Comparison of ENCODE assay signal across 11 cellular contexts in the genomic region with DNA sequence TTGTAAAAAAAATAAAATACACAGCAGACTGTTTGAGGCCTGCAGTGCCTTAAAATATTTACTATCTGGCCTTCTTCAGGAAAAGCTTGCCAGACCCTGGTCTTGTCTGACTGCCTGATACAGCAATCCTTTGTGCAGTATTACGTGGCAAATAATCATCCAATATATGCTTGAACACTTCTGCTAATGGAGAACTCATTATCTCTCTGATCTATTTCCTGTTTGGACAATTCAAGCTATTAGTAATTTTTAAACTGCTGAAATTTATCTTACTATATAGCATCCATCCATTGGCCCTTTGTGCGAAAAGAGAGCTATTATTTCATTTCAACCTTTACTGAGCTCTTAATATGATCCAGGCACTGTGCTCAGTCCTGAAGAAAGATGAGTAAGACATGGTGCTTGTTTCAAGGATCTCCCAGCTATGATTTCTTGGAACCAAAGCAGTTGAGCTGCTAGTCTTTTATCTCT. TPM values are rescaled to one million over a fixed set of nuclear protein-coding genes. Genes with fewer than 3 reads are reported as not detected.
DNase-seq lines count a peak whose midpoint lies in the region; ATAC-seq, FAIRE-seq and TF ChIP-seq lines count a peak whose summit lies in the region.
"Had no signal": no experiment of that assay in that cellular context is flagged by ENCODE, and none has a peak within 500 bp of the region (broad histone marks: within the 10 kb centered on the region; RNA-seq: fewer than 3 reads in every experiment).

No MANE protein-coding gene starts in this region.

- no peaks in the 10 kb centered on the region for H3K9me3 Mint-ChIP-seq in activated naive CD8-positive, alpha-beta T cell treated with anti-CD3 and anti-CD28 coated beads for 36 hours

- intact Hi-C loops in lower leg skin (cut with DNase I; ENCODE audit: low total_unique reads): no loop called here

- no peak for TF ChIP-seq RAD21 in A549 (conservative IDR thresholded peaks at IDR 0.05 in 1 of 2, IDR thresholded peaks at IDR 0.05 in 1 of 2)

- FAIRE-seq in A549 (lab: Jason Lieb, UNC): no peak
- FAIRE-seq in keratinocyte (lab: Jason Lieb, UNC): no peak

- H3K4me2 ChIP-seq in A549 (peak overlapping the region; percentile 79), keratinocyte (ENCODE audit: control insufficient read depth, extremely low read depth, insufficient read depth, low read depth, low read length) (peak overlapping the region; percentile 69)

- H3K9me1 ChIP-seq in keratinocyte (ENCODE audit: control insufficient read depth, extremely low read depth, insufficient read depth, low read length): no peaks in the 10 kb centered on the region

- H2AFZ ChIP-seq in keratinocyte (ENCODE audit: control insufficient read depth, low read length): no peak overlapping the region

- no peak overlapping the region for H3K4me3 ChIP-seq in A549
- peak overlapping the region; percentile 6; the same call in 1 of the 2 replicates for H3K4me3 ChIP-seq in GM12865 (ENCODE audit: low read depth, low read length)
- peak overlapping the region in 2 of 3 experiments; percentile 13 to 37 for H3K4me3 ChIP-seq in keratinocyte (ENCODE audit: control insufficient read depth in 2 of 3, extremely low read depth in 1 of 3, insufficient read depth in 2 of 3, low read depth in 1 of 3, low read length in 3 of 3)
- H3K4me3 ChIP-seq in BE2C (ENCODE audit: low read depth, low read length): no peak overlapping the region
- no peak overlapping the region for H3K4me3 ChIP-seq in lower leg skin (ENCODE audit: low read depth, poor library complexity, severe bottlenecking)
- H3K4me3 ChIP-seq: testis had no signal

- H3K27me3 Mint-ChIP-seq in activated naive CD8-positive, alpha-beta T cell treated with anti-CD3 and anti-CD28 coated beads for 36 hours: no peaks in the 10 kb centered on the region

- H3K36me3 ChIP-seq in keratinocyte (ENCODE audit: control insufficient read depth in 2 of 2, extremely low read depth in 1 of 2, insufficient read depth in 2 of 2, low read length in 2 of 2) (peaks cover 2 to 5% of the 10 kb centered on the region in 2 experiments), BE2C (no peaks in the 10 kb centered on the region)

- CTCF ChIA-PET in A549 (lab: Yijun Ruan, JAX): interaction anchor here (0.7 to 1.4 kb wide), 8 partner anchors 9 to 133 kb away, joined by 3 to 6 read pairs (median 5); no protein-coding TSS in a partner anchor

- H3K27me3 ChIP-seq in keratinocyte (ENCODE audit: control insufficient read depth, extremely low read depth, insufficient read depth, low read length): no peaks in the 10 kb centered on the region
- H3K27me3 ChIP-seq in BE2C: no peaks in the 10 kb centered on the region
- H3K27me3 ChIP-seq: testis had no signal

- H3K36me3 Mint-ChIP-seq in activated naive CD8-positive, alpha-beta T cell treated with anti-CD3 and anti-CD28 coated beads for 36 hours: peaks cover 48% of the 10 kb centered on the region

- TF ChIP-seq EP300 in A549 (IDR thresholded peaks at IDR 0.05): no peak

- no peak overlapping the region for H3K4me3 Mint-ChIP-seq in activated naive CD8-positive, alpha-beta T cell treated with anti-CD3 and anti-CD28 coated beads for 36 hours

- H3K4me1 ChIP-seq in A549 (peaks cover 46% of the 10 kb centered on the region), keratinocyte (ENCODE audit: control insufficient read depth, extremely low read depth, insufficient read depth, low read length) (peaks cover 51% of the 10 kb centered on the region), BE2C (no peaks in the 10 kb centered on the region)
- H3K4me1 ChIP-seq: testis had no signal

- POLR2A ChIA-PET in A549 (lab: Yijun Ruan, JAX): interaction anchor here (0.7 to 2.7 kb wide), 3 partner anchors 11 to 192 kb away, joined by 3 to 29 read pairs (median 3); a partner anchor contains a TSS

- dilution Hi-C loops in keratinocyte (cut with MboI; ENCODE audit: extremely low pct_ligation_motif_present, low sequenced_read_pairs): no loop called here

- H3K27ac Mint-ChIP-seq in activated naive CD8-positive, alpha-beta T cell treated with anti-CD3 and anti-CD28 coated beads for 36 hours: peak overlapping the region; percentile 35

- whole genome bisulfite sequencing in A549 (ENCODE audit: missing lambda C conversion rate): 93% methylated on average over 2 of the region's 2 CpGs
- WGBS in lower leg skin, 2 donors: 55 to 62% methylated on average over 2 of the region's 2 CpGs

- H3K27ac ChIP-seq in A549 (peak overlapping the region; percentile 73 to 85), keratinocyte (ENCODE audit: control insufficient read depth, insufficient read depth, low read length) (peak overlapping the region; percentile 85)

- no peaks in the 10 kb centered on the region for H3K9me3 ChIP-seq in A549
- H3K9me3 ChIP-seq in keratinocyte (ENCODE audit: control insufficient read depth, low read depth, low read length): no peaks in the 10 kb centered on the region
- no peaks in the 10 kb centered on the region for H3K9me3 ChIP-seq in BE2C
- H3K9me3 ChIP-seq: testis had no signal

- no peak for TF ChIP-seq POLR2A in A549 (IDR thresholded peaks at IDR 0.05; ENCODE audit: low read length)
- no peak for TF ChIP-seq POLR2A in lower leg skin (IDR thresholded peaks at IDR 0.05)

- DNase-seq in A549 (ENCODE audit: low read depth in 1 of 2, low spot score in 1 of 2) (no peak), GM12865 (ENCODE audit: low read depth) (no peak), keratinocyte (ENCODE audit: low read depth, low spot score) (no peak), BE2C (no peak), NCI-H226 (no peak), lower leg skin (ENCODE audit: low spot score in 2 of 2) (no peak)
- no peak for DNase-seq in activated naive CD8-positive, alpha-beta T cell treated with anti-CD3 and anti-CD28 coated beads for 36 hours
- no peak for DNase-seq in stimulated activated naive CD4-positive, alpha-beta T cell (lab: John Stamatoyannopoulos, UW)
- DNase-seq: effector CD4-positive, alpha-beta T cell; NCI-H1092; testis had no signal

- peaks cover 14% of the 10 kb centered on the region for H3K79me2 ChIP-seq in keratinocyte (ENCODE audit: control insufficient read depth, insufficient read depth, low read length)

- H3K9ac ChIP-seq in keratinocyte (ENCODE audit: control insufficient read depth, extremely low read depth, insufficient read depth, low read length): peak overlapping the region; percentile 72

- TF ChIP-seq CTCF in A549 (IDR thresholded peaks at IDR 0.05) (no peak), GM12865 (IDR thresholded peaks at IDR 0.05; ENCODE audit: insufficient read depth, low read depth, low read length, missing control alignments) (no peak), keratinocyte (optimal IDR thresholded peaks at IDR 0.05 in 1 of 3, IDR thresholded peaks at IDR 0.05 in 1 of 3, conservative IDR thresholded peaks at IDR 0.05 in 1 of 3; ENCODE audit: extremely low read depth in 1 of 3, insufficient read depth in 2 of 3, low read length in 3 of 3) (no peak), BE2C (IDR thresholded peaks at IDR 0.05; ENCODE audit: low read depth, low read length) (no peak), lower leg skin (IDR thresholded peaks at IDR 0.05) (no peak)

- H3K4me1 Mint-ChIP-seq in activated naive CD8-positive, alpha-beta T cell treated with anti-CD3 and anti-CD28 coated beads for 36 hours: peaks cover 53% of the 10 kb centered on the region

- ATAC-seq in A549: peak in 1 of 2 experiments; percentile 13; a peak in 2 of 6 replicates

- no peaks in the 10 kb centered on the region for H4K20me1 ChIP-seq in keratinocyte (ENCODE audit: control insufficient read depth, extremely low read depth, insufficient read depth, low read length)

TF ChIP-seq in A549, 52 proteins besides CTCF, POLR2A, EP300 and RAD21:
- TF ChIP-seq PHF8 (IDR thresholded peaks at IDR 0.05; ENCODE audit: borderline replicate concordance, low read depth) (no peak), ESRRA (IDR thresholded peaks at IDR 0.05; ENCODE audit: borderline replicate concordance, low read length) (no peak)

RNA-seq across cellular contexts. Expression of a gene that starts 15.9 kb away (rescaled TPM):
- polyA plus RNA-seq in A549 (2011; rRNA removed): 30.2 and 41.2 TPM in 2 replicates
- 16.3 and 18.7 TPM in 2 replicates for polyA plus RNA-seq in A549 (2012; cell fraction: cytosol; rRNA removed)
- polyA plus RNA-seq in A549 (2012; cell fraction: nucleus; rRNA removed): 28.9 and 47.1 TPM in 2 replicates
- polyA plus RNA-seq in A549 (2017; fragmentation: RNase III; extraction: RNeasy Plus Mini Kit Qiagen cat#74134 plus additional on column Dnase treatment): 27.2 to 29.9 TPM (median 27.7 TPM) in 3 replicates
- 57.1 and 62.5 TPM in 2 replicates for polyA minus RNA-seq in A549 (2011; rRNA and poly(A)+ RNA removed)
- 10 to 100 TPM; 25.1 to 28.2 TPM for total RNA-seq in activated naive CD8-positive, alpha-beta T cell treated with anti-CD3 and anti-CD28 coated beads for 36 hours
- polyA plus RNA-seq in keratinocyte: 22.7 to 35.3 TPM (median 27.9 TPM) in 3 replicates
- 23.8 TPM for polyA plus RNA-seq in keratinocyte (2011; ENCODE audit: low read depth)
- polyA plus RNA-seq in keratinocyte (2011; cell fraction: cytosol; rRNA removed): 11.4 and 17.3 TPM in 2 replicates
- polyA plus RNA-seq in keratinocyte (2011; cell fraction: nucleus; rRNA removed): 29.3 and 48.6 TPM in 2 replicates
- polyA plus RNA-seq in keratinocyte (2012; ENCODE audit: low replicate concordance): 18.5 and 19.1 TPM in 2 replicates
- 23.6 to 57.2 TPM (median 47.5 TPM) in 3 replicates for polyA minus RNA-seq in keratinocyte
- 38.4 TPM for polyA minus RNA-seq in keratinocyte (2011; cell fraction: cytosol; rRNA and poly(A)+ RNA removed)
- 23.6 and 71.1 TPM in 2 replicates for polyA minus RNA-seq in keratinocyte (2011; cell fraction: nucleus; rRNA and poly(A)+ RNA removed)
- polyA plus RNA-seq in BE2C (2012; ENCODE audit: insufficient read depth, insufficient read length, low read depth): 7.4 TPM
- 100 to 1,000 TPM in 1 of 4 donors, 10 to 100 TPM in 3; 38.8 to 110 (median 53.2) TPM for total RNA-seq in lower leg skin

Comparison
In these comparisons a context has a peak if more than half of its experiments do, and no peak if none do; other contexts are left out.
1. H3K4me3 ChIP-seq: peak in GM12865 (single experiment) and keratinocyte (2 of 3); none in A549 (single experiment), BE2C (single experiment) and lower leg skin (single experiment).